ENCODE assay signal across 8 cellular contexts in genomic region chr3:354433-354832, GRCh38.
DNase-seq lines count a peak whose midpoint lies in the region; ATAC-seq and TF ChIP-seq lines count a peak whose summit lies in the region.

No MANE protein-coding gene starts in this region.

- H3K36me3 ChIP-seq in OCI-LY3 (replicated peaks; ENCODE audit: low read depth, low read length): no peaks in the 10 kb centered on the region

- peak; percentile 91 for TF ChIP-seq CTCF in OCI-LY3 (IDR thresholded peaks at IDR 0.05; ENCODE audit: low read depth, low read length)
- TF ChIP-seq CTCF in choroid plexus epithelial cell (conservative IDR thresholded peaks at IDR 0.05; ENCODE audit: low read depth, low read length): peak; percentile 78

- peaks cover 59% of the 10 kb centered on the region for H3K4me1 ChIP-seq in OCI-LY3 (ENCODE audit: low read length)

- peak overlapping the region; percentile 50 for H3K27ac Mint-ChIP-seq in memory B cell

- no peaks in the 10 kb centered on the region for H3K36me3 Mint-ChIP-seq in memory B cell

- H3K27me3 ChIP-seq in OCI-LY3 (ENCODE audit: low read depth, low read length): no peaks in the 10 kb centered on the region

- H3K27me3 Mint-ChIP-seq in memory B cell: no peaks in the 10 kb centered on the region

- H3K79me2 ChIP-seq in OCI-LY3 (ENCODE audit: low read length): no peaks in the 10 kb centered on the region

- no peak overlapping the region for H3K4me3 Mint-ChIP-seq in memory B cell

- H3K4me3 ChIP-seq in OCI-LY3 (ENCODE audit: low read length): no peak overlapping the region
- no peak overlapping the region for H3K4me3 ChIP-seq in choroid plexus epithelial cell (ENCODE audit: low read depth, low read length)

- H3K4me2 ChIP-seq in OCI-LY3 (ENCODE audit: low read length): peak overlapping the region; percentile 48

- H3K9ac ChIP-seq in OCI-LY3 (ENCODE audit: low read length): peak overlapping the region; percentile 61

- peak overlapping the region; percentile 60 for H3K27ac ChIP-seq in OCI-LY3 (ENCODE audit: low read length)

- peaks cover 8% of the 10 kb centered on the region for H3K4me1 Mint-ChIP-seq in memory B cell

- no peaks in the 10 kb centered on the region for H4K20me1 ChIP-seq in OCI-LY3 (ENCODE audit: insufficient read depth, low read length)

- H3K9me3 ChIP-seq in OCI-LY3 (ENCODE audit: insufficient read depth, low read length): no peaks in the 10 kb centered on the region

- DNase-seq in activated T-cell treated with anti-CD3 and anti-CD28 coated beads, Interleukin-2, amount 50 U/mL, for 48 hours: peak; percentile 21
- DNase-seq in activated T-cell treated with anti-CD3 and anti-CD28 coated beads for 4 hours (no peak), HT-29 (ENCODE audit: low spot score) (peak; percentile 59), choroid plexus epithelial cell (ENCODE audit: low read depth) (peak; percentile 47), memory B cell (ENCODE audit: low spot score in 2 of 2) (peak; percentile 49 to 67)
- no peak for DNase-seq in activated CD4-positive, CD25-positive, alpha-beta regulatory T cell treated with anti-CD3 and anti-CD28 coated beads, Interleukin-2, amount 50 U/mL, for 72 hours

- ATAC-seq in GM21423 (IDR thresholded peaks at IDR 0.05; ENCODE audit: unreplicated experiment) (peak; percentile 73), memory B cell (ENCODE audit: low read depth) (peak; percentile 69)

- 0 out of 2 replicates have a peak overlapping the region, but pooled peaks have one; percentile 45 for H2AFZ ChIP-seq in OCI-LY3 (ENCODE audit: low read depth, low read length)

- H3K9me3 Mint-ChIP-seq in memory B cell: no peaks in the 10 kb centered on the region

Comparison
In these comparisons a context has a peak if more than half of its experiments do, and no peak if none do; other contexts are left out.
1. DNase-seq: peak in activated T-cell treated with anti-CD3 and anti-CD28 coated beads, Interleukin-2, amount 50 U/mL, for 48 hours (2 of 2), HT-29 (single experiment), choroid plexus epithelial cell (single experiment) and memory B cell (2 of 2); none in activated T-cell treated with anti-CD3 and anti-CD28 coated beads for 4 hours (single experiment) and activated CD4-positive, CD25-positive, alpha-beta regulatory T cell treated with anti-CD3 and anti-CD28 coated beads, Interleukin-2, amount 50 U/mL, for 72 hours (single experiment).